ENCODE assay signal across 23 cellular contexts in genomic region chr11:635945-636510, GRCh38. TPM values are rescaled to one million over a fixed set of nuclear protein-coding genes. Genes with fewer than 3 reads are reported as not detected.
DNase-seq lines count a peak whose midpoint lies in the region; ATAC-seq and TF ChIP-seq lines count a peak whose summit lies in the region.
"Had no signal": no experiment of that assay in that cellular context is flagged by ENCODE, and none has a peak within 500 bp of the region (broad histone marks: within the 10 kb centered on the region; RNA-seq: fewer than 3 reads in every experiment).

No MANE protein-coding gene starts in this region.

- no peaks in the 10 kb centered on the region for H3K9me3 ChIP-seq in SK-N-SH
- no peaks in the 10 kb centered on the region for H3K9me3 ChIP-seq in osteoblast (ENCODE audit: low read depth, low read length)

- H3K36me3 Mint-ChIP-seq in WTC11, result no peaks in the 10 kb centered on the region

- H3K4me1 ChIP-seq in SK-N-SH (ENCODE audit: control insufficient read depth in 1 of 2, insufficient read depth in 2 of 2, low read depth in 1 of 2, low read length in 1 of 2) (peaks cover 0 to 12% of the 10 kb centered on the region in 2 experiments; a peak in 1 of 4 replicates), osteoblast (ENCODE audit: insufficient read depth, low read length) (no peaks in the 10 kb centered on the region), mesendoderm (ENCODE audit: control insufficient read depth, low read depth, low read length) (no peaks in the 10 kb centered on the region)

- H3K36me3 ChIP-seq in SK-N-SH (replicated peaks in 1 of 2; ENCODE audit: control insufficient read depth in 1 of 2, insufficient read depth in 2 of 2, low read length in 1 of 2) (no peaks in the 10 kb centered on the region), osteoblast (ENCODE audit: insufficient read depth, low read length) (no peaks in the 10 kb centered on the region), mesendoderm (ENCODE audit: control insufficient read depth, insufficient read depth, low read length) (no peaks in the 10 kb centered on the region)

- CTCF ChIA-PET in SK-N-SH (lab: Yijun Ruan, JAX) (interaction anchor here (1.1 kb wide), 1 partner anchor 9 kb away, joined by 3 read pairs; the partner anchor contains the start of gene SCT), WTC11 (lab: Charles Lee) (interaction anchor here (0.8 kb wide), 1 partner anchor 92 kb away, joined by 4 read pairs; no protein-coding TSS in a partner anchor)

- H3K4me2 ChIP-seq in SK-N-SH (no peak overlapping the region), osteoblast (ENCODE audit: insufficient read depth, low read length) (no peak overlapping the region), mesendoderm (ENCODE audit: low read length) (no peak overlapping the region)
- H3K4me2 ChIP-seq: KMS-11 had no signal

- no peak overlapping the region for H2BK15ac ChIP-seq in mesendoderm (replicated peaks; ENCODE audit: low read depth)

- peaks cover 53% of the 10 kb centered on the region for H3K27me3 Mint-ChIP-seq in WTC11 (ENCODE audit: low read depth)

- H3K79me2 ChIP-seq in SK-N-SH (ENCODE audit: insufficient read depth), result no peaks in the 10 kb centered on the region; the same call in 1 of the 2 replicates
- no peaks in the 10 kb centered on the region for H3K79me2 ChIP-seq in osteoblast (ENCODE audit: insufficient read depth, low read length)
- H3K79me2 ChIP-seq in mesendoderm (ENCODE audit: control insufficient read depth, insufficient read depth, low read length), result no peaks in the 10 kb centered on the region

- ATAC-seq in SK-N-SH treated with all-trans-retinoic acid at 6 μM for 48 hours (no peak), WTC11 (no peak)

- no peaks in the 10 kb centered on the region for H3K27me3 ChIP-seq in SK-N-SH (ENCODE audit: insufficient read depth)
- H3K27me3 ChIP-seq in osteoblast (ENCODE audit: insufficient read depth, low read length), result peaks cover 14% of the 10 kb centered on the region
- peaks cover 20% of the 10 kb centered on the region for H3K27me3 ChIP-seq in mesendoderm (ENCODE audit: insufficient read depth, low read length, poor library complexity)

- TF ChIP-seq EP300 in SK-N-SH (IDR thresholded peaks at IDR 0.05; ENCODE audit: borderline replicate concordance in 1 of 2, low read depth in 1 of 2, low read length in 1 of 2), result no peak

- no peak overlapping the region for H2BK120ac ChIP-seq in mesendoderm (ENCODE audit: low read depth, low read length)

- H3K4me1 Mint-ChIP-seq in WTC11, result peaks cover 21% of the 10 kb centered on the region

- peak overlapping the region; percentile 52 for H3K4me3 Mint-ChIP-seq in WTC11
- H3K4me3 Mint-ChIP-seq: HFFc6 had no signal

- H4K8ac ChIP-seq in mesendoderm (ENCODE audit: low read depth, low read length), result no peak overlapping the region

- no peak overlapping the region for H2BK5ac ChIP-seq in mesendoderm (ENCODE audit: low read length)

- no peaks in the 10 kb centered on the region for H3K79me1 ChIP-seq in mesendoderm (ENCODE audit: low read length)

- no peaks in the 10 kb centered on the region for H3K9me3 Mint-ChIP-seq in WTC11
- H3K9me3 Mint-ChIP-seq: HFFc6 had no signal

- no peak overlapping the region for H3K18ac ChIP-seq in mesendoderm (ENCODE audit: low read length)

- H4K20me1 ChIP-seq in SK-N-SH (ENCODE audit: insufficient read depth), result peaks cover 7% of the 10 kb centered on the region; the same call in 1 of the 2 replicates
- peaks cover 34% of the 10 kb centered on the region for H4K20me1 ChIP-seq in osteoblast (ENCODE audit: insufficient read depth, low read length)

- no peak for TF ChIP-seq RAD21 in SK-N-SH (IDR thresholded peaks at IDR 0.05; ENCODE audit: low read length)

- H2AFZ ChIP-seq in SK-N-SH (ENCODE audit: low read depth) (no peak overlapping the region), osteoblast (ENCODE audit: low read length) (no peak overlapping the region)

- H3K27ac Mint-ChIP-seq in WTC11, result no peak overlapping the region
- H3K27ac Mint-ChIP-seq: HFFc6 had no signal

- no peak overlapping the region for H4K5ac ChIP-seq in mesendoderm (ENCODE audit: low read length)

- H3K56ac ChIP-seq in mesendoderm (ENCODE audit: low read length), result no peak overlapping the region

- 93% methylated on average over 22 of the region's 22 CpGs for WGBS in SK-N-SH (ENCODE audit: low lambda C conversion rate)
- no CpG with 5 or more reads among the region's 22 CpGs for WGBS in mesendoderm (ENCODE audit: extremely low coverage, insufficient coverage, low lambda C conversion rate)

- DNase-seq in SK-N-SH (peak; percentile 15), WTC11 (ENCODE audit: low spot score) (peak; percentile 31), islet precursor cell (peak; percentile 57), osteoblast (ENCODE audit: insufficient read length, low spot score, missing footprints) (peak; percentile 67), iPS-NIHi7 (ENCODE audit: extremely low spot score) (no peak), mesendoderm (no peak)
- no peak for DNase-seq in stimulated activated CD4-positive, alpha-beta T cell treated with anti-CD3 and anti-CD28 coated beads, Interleukin-12 subunit alpha, Interleukin-12 subunit beta, amount 100 ng/mL, for 4 hours
- DNase-seq: COR-L47; HFFc6; NCI-H1092 treated with DMSO at 0.1 percent for 48 hours; NCI-H1694; NCI-H2107; NCI-H226; NCI-H526 treated with DMSO at 0.1 percent for 48 hours; NK-92 treated with Interleukin-12 subunit alpha and Interleukin-12 subunit beta, amount 100 ng/mL, for 24 hours; OCI-M1; RPMI8226 had no signal

- H3K27ac ChIP-seq in SK-N-SH (ENCODE audit: low read depth in 2 of 2, low read length in 1 of 2), result no peak overlapping the region
- no peak overlapping the region for H3K27ac ChIP-seq in osteoblast (ENCODE audit: low read depth, low read length)
- H3K27ac ChIP-seq in mesendoderm (ENCODE audit: low read depth, low read length), result no peak overlapping the region
- H3K27ac ChIP-seq: C4-2B, KMS-11 had no signal

- peaks cover 9% of the 10 kb centered on the region for H3F3A ChIP-seq in SK-N-SH (replicated peaks; ENCODE audit: insufficient read depth)

- H3K9me2 ChIP-seq in SK-N-SH, result no peaks in the 10 kb centered on the region

- TF ChIP-seq CTCF in SK-N-SH (IDR thresholded peaks at IDR 0.05) (no peak), WTC11 (IDR thresholded peaks at IDR 0.05) (no peak), osteoblast (IDR thresholded peaks at IDR 0.05; ENCODE audit: extremely low read depth, low read depth, low read length) (no peak)

- H3K4ac ChIP-seq in mesendoderm (ENCODE audit: low read depth, low read length), result no peak overlapping the region

- H2AK5ac ChIP-seq in mesendoderm (ENCODE audit: low read length), result no peak overlapping the region

- POLR2A ChIA-PET in SK-N-SH (lab: Yijun Ruan, JAX) (no interaction called here), WTC11 (lab: Charles Lee) (no interaction called here)

- H3K23ac ChIP-seq in mesendoderm (ENCODE audit: low read length), result no peak overlapping the region

- H3K9ac ChIP-seq in SK-N-SH, result no peak overlapping the region
- no peak overlapping the region for H3K9ac ChIP-seq in mesendoderm (ENCODE audit: low read length)
- H3K9ac ChIP-seq: KMS-11 had no signal

- H3K4me3 ChIP-seq in SK-N-SH (ENCODE audit: low read depth in 2 of 2, low read length in 1 of 2) (no peak overlapping the region), osteoblast (ENCODE audit: insufficient read depth, low read length) (no peak overlapping the region), mesendoderm (ENCODE audit: low read length) (no peak overlapping the region)

TF ChIP-seq in SK-N-SH, 30 proteins besides CTCF, POLR2A, EP300 and RAD21 (continues in another document):
- no peak for TF ChIP-seq SMC3 (IDR thresholded peaks at IDR 0.05; ENCODE audit: low read depth, low read length)
- no peak for TF ChIP-seq FOXM1 (IDR thresholded peaks at IDR 0.05; ENCODE audit: low read depth)
- TF ChIP-seq CHD2 (IDR thresholded peaks at IDR 0.05; ENCODE audit: low read length, partially characterized antibody), result no peak

TF ChIP-seq in SK-N-SH treated with all-trans-retinoic acid at 6 μM for 48 hours, 23 proteins besides CTCF, POLR2A, EP300 and RAD21 (continues in another document):
- no peak for TF ChIP-seq ZC3H10 (CRISPR knock-in tag; IDR thresholded peaks at IDR 0.05)
- no peak for TF ChIP-seq SNAI2 (CRISPR knock-in tag; IDR thresholded peaks at IDR 0.05)
- TF ChIP-seq TCF4 (CRISPR knock-in tag; IDR thresholded peaks at IDR 0.05; ENCODE audit: borderline replicate concordance), result no peak

RNA-seq across cellular contexts. Expression of gene DRD4, which starts 1.0 kb away (rescaled TPM):
- not detected in 2 replicates for polyA plus RNA-seq in SK-N-SH (2012; rRNA removed)
- 0.04 TPM in 1 of 2 replicates, not detected in the other for polyA plus RNA-seq in SK-N-SH (2012; cell fraction: cytosol; rRNA removed)
- 0.82 and 1.2 TPM in 2 replicates for polyA plus RNA-seq in SK-N-SH (2012; cell fraction: nucleus; rRNA removed)
- total RNA-seq in WTC11 (2021) (3.7 to 5.8 TPM (median 5.5 TPM) in 3 replicates), osteoblast (under 0.01 TPM in 1 of 2 replicates, not detected in the other)
- polyA plus RNA-seq in mesendoderm (2013, experiment 1 of 2), result 0.10 TPM
- 0.18 TPM for polyA plus RNA-seq in mesendoderm (2013, experiment 2 of 2)
- total RNA-seq: A172, G401 had no signal

RNA-seq across cellular contexts. Expression of gene SCT, which starts 9.0 kb away (rescaled TPM):
- not detected in 2 replicates for polyA plus RNA-seq in SK-N-SH (2012; rRNA removed)
- not detected in 2 replicates for polyA plus RNA-seq in SK-N-SH (2012; cell fraction: cytosol; rRNA removed)
- not detected in 2 replicates for polyA plus RNA-seq in SK-N-SH (2012; cell fraction: nucleus; rRNA removed)
- total RNA-seq in WTC11 (2021), result 2.3 to 3.3 TPM (median 2.9 TPM) in 3 replicates
- not detected in 2 replicates for total RNA-seq in osteoblast
- polyA plus RNA-seq in mesendoderm (2013, experiment 1 of 2), result 2.4 TPM
- 1.7 TPM for polyA plus RNA-seq in mesendoderm (2013, experiment 2 of 2)
- total RNA-seq: A172, G401, HFFc6, MCF 10A had no signal

RNA-seq across cellular contexts. Expression of gene CDHR5, which starts 11.3 kb away (rescaled TPM):
- not detected in 2 replicates for polyA plus RNA-seq in SK-N-SH (2012; rRNA removed)
- polyA plus RNA-seq in SK-N-SH (2012; cell fraction: cytosol; rRNA removed), result not detected in 2 replicates
- not detected in 2 replicates for polyA plus RNA-seq in SK-N-SH (2012; cell fraction: nucleus; rRNA removed)
- total RNA-seq in WTC11 (2021) (0.26 to 0.34 TPM in 2 of 3 replicates, not detected in the other), osteoblast (not detected in 2 replicates)
- polyA plus RNA-seq in mesendoderm (2013, experiment 1 of 2), result 0.01 TPM
- 0.01 TPM for polyA plus RNA-seq in mesendoderm (2013, experiment 2 of 2)
- total RNA-seq: A172, G401, HFFc6, MCF 10A had no signal

RNA-seq across cellular contexts. Expression of gene IRF7, which starts 20.3 kb away (rescaled TPM):
- polyA plus RNA-seq in SK-N-SH (2012; rRNA removed), result 5.9 and 6.3 TPM in 2 replicates
- 2.0 and 3.9 TPM in 2 replicates for polyA plus RNA-seq in SK-N-SH (2012; cell fraction: cytosol; rRNA removed)
- 26.4 and 38.4 TPM in 2 replicates for polyA plus RNA-seq in SK-N-SH (2012; cell fraction: nucleus; rRNA removed)
- total RNA-seq in WTC11 (2021) (11.1 to 12.0 TPM (median 11.5 TPM) in 3 replicates), osteoblast (11.5 and 21.4 TPM in 2 replicates)
- 4.0 TPM for polyA plus RNA-seq in mesendoderm (2013, experiment 1 of 2)
- polyA plus RNA-seq in mesendoderm (2013, experiment 2 of 2), result 3.8 TPM

RNA-seq across cellular contexts. Expression of gene DEAF1, which starts 59.0 kb away (rescaled TPM):
- 36.0 and 40.6 TPM in 2 replicates for polyA plus RNA-seq in SK-N-SH (2012; rRNA removed)
- polyA plus RNA-seq in SK-N-SH (2012; cell fraction: cytosol; rRNA removed), result 19.2 and 27.9 TPM in 2 replicates
- polyA plus RNA-seq in SK-N-SH (2012; cell fraction: nucleus; rRNA removed), result 28.1 and 32.0 TPM in 2 replicates
- 62.2 to 85.3 TPM (median 81.1 TPM) in 3 replicates for total RNA-seq in WTC11 (2021)
- 38.0 and 44.2 TPM in 2 replicates for total RNA-seq in osteoblast
- polyA plus RNA-seq in mesendoderm (2013, experiment 1 of 2), result 14.8 TPM
- 14.9 TPM for polyA plus RNA-seq in mesendoderm (2013, experiment 2 of 2)

Comparison
In these comparisons a context has a peak if more than half of its experiments do, and no peak if none do; other contexts are left out.
1. DNase-seq: peak in SK-N-SH (single experiment), WTC11 (single experiment), islet precursor cell (single experiment) and osteoblast (single experiment); none in iPS-NIHi7 (single experiment), stimulated activated CD4-positive, alpha-beta T cell treated with anti-CD3 and anti-CD28 coated beads, Interleukin-12 subunit alpha, Interleukin-12 subunit beta, amount 100 ng/mL, for 4 hours (single experiment) and mesendoderm (single experiment).